ENCODE assay signal across 8 cellular contexts in the genomic region with DNA sequence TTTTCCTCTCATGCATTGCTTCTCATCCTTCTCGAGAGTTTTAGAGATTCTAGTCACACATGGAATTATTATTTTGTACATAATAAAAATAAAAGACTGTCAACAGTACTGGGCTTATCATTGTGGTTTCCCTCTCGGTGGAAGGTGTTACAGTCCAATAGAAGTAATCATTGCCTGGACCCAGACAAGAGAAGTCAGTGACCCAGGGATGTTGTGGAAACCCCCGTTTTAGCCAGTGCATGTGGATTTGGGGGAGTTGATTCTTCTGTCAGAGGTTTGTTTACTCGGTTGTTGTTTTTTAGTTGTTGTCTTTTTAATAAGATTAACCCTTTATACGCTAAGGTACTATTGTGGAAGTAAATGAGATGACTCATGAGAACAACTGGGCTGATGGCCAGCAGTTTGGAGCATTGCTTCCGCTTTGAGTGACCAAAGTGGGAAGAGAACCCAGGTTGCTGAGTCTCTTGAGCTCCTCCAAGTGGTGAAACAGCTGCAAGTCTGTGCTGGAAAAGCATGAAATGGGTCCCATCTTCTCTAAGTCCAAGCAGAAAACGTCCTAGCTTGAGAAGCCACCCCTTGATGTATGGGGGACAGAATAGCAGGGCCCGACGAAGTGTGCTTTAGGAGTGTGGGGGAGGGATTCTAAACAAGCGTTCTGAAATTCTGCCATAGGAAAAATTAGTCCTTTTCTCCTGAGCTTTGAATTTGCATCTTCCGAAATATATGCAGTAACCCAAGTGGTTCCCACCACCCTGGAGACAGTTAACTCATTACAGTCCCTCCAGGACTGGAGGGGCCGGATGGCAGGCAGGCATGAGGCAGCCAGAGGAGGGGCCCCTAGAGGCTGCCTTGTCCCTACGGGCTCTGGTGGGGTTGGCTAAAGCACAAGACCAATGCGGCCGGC.
DNase-seq lines count a peak whose midpoint lies in the region; ATAC-seq and TF ChIP-seq lines count a peak whose summit lies in the region.

No MANE protein-coding gene starts in this region.

- no peaks in the 10 kb centered on the region for H3K9me2 ChIP-seq in PC-3 (replicated peaks; ENCODE audit: low read length)

- no peak overlapping the region for H3K4me3 Mint-ChIP-seq in H9
- no peak overlapping the region for H3K4me3 Mint-ChIP-seq in osteocyte (ENCODE audit: unreplicated experiment)
- no peak overlapping the region for H3K4me3 Mint-ChIP-seq in activated T-cell treated with anti-CD3 and anti-CD28 coated beads, Interleukin-2, amount 50 U/mL, for 72 hours

- no TSS peak for BruUV-seq in PC-3 (replicated peaks; lab: Mats Ljungman, UMichigan)

- H4K5ac ChIP-seq in H9 (ENCODE audit: insufficient read length, low read depth, low read length): no peak overlapping the region

- CTCF ChIA-PET in PC-3 (lab: Charles Lee): interaction anchor here (0.5 to 1.2 kb wide), 2 partner anchors 65 to 709 kb away, joined by 3 to 11 read pairs; no protein-coding TSS in a partner anchor

- no peak overlapping the region for H2BK20ac ChIP-seq in H9 (ENCODE audit: low read depth, low read length, poor library complexity, severe bottlenecking)

- H3K27ac ChIP-seq in H9 (ENCODE audit: insufficient read length, low read depth, low read length): no peak overlapping the region
- H3K27ac ChIP-seq in PC-3 (ENCODE audit: low read length): no peak overlapping the region

- DNase-seq in AG20443 (ENCODE audit: low spot score) (peak; percentile 54), H9 (peak; percentile 44), PC-3 (peak; percentile 94), osteocyte (ENCODE audit: extremely low spot score, unreplicated experiment) (no peak)
- DNase-seq in activated T-cell treated with anti-CD3 and anti-CD28 coated beads, Interleukin-2, amount 50 U/mL, for 72 hours: no peak
- DNase-seq in activated CD4-positive, alpha-beta T cell treated with anti-CD3 and anti-CD28 coated beads for 48 hours: no peak

- H3K79me2 ChIP-seq in H9 (ENCODE audit: insufficient read depth, low read length) (no peaks in the 10 kb centered on the region), PC-3 (ENCODE audit: low read length) (no peaks in the 10 kb centered on the region)

- no peak overlapping the region for H2BK5ac ChIP-seq in H9 (ENCODE audit: insufficient read length, low read length)

- H3K27me3 ChIP-seq in H9 (ENCODE audit: insufficient read depth, low read length): no peaks in the 10 kb centered on the region; the same call in 1 of the 2 replicates
- peaks cover 23% of the 10 kb centered on the region for H3K27me3 ChIP-seq in PC-3 (ENCODE audit: low read length)

- no peaks in the 10 kb centered on the region for H3K9me3 Mint-ChIP-seq in H9
- H3K9me3 Mint-ChIP-seq in osteocyte (ENCODE audit: unreplicated experiment): no peaks in the 10 kb centered on the region
- H3K9me3 Mint-ChIP-seq in activated T-cell treated with anti-CD3 and anti-CD28 coated beads, Interleukin-2, amount 50 U/mL, for 72 hours: no peaks in the 10 kb centered on the region

- no peak overlapping the region for H3K4ac ChIP-seq in H9 (ENCODE audit: low read depth, low read length)

- H3F3A ChIP-seq in PC-3 (ENCODE audit: low read length, unreplicated experiment): no peaks in the 10 kb centered on the region

- no peak overlapping the region for H3K4me3 ChIP-seq in PC-3 (ENCODE audit: low read length)

- ATAC-seq in PC-3: peak; percentile 63
- peak; percentile 73 for ATAC-seq in esophagus mucosa
- ATAC-seq in GM19351 (IDR thresholded peaks at IDR 0.05; ENCODE audit: unreplicated experiment): no peak
- ATAC-seq in activated T-cell treated with anti-CD3 and anti-CD28 coated beads, Interleukin-2, amount 50 U/mL, for 72 hours (replicated peaks in 1 of 2): no peak

- H3K36me3 ChIP-seq in PC-3 (ENCODE audit: low read depth, low read length): no peaks in the 10 kb centered on the region

- H2BK120ac ChIP-seq in H9 (ENCODE audit: low read depth, low read length, poor library complexity, severe bottlenecking): no peak overlapping the region

- H3T11ph ChIP-seq in H9 (ENCODE audit: low read length): no peak overlapping the region

- no CpG with 5 or more reads among the region's 15 CpGs for WGBS in H9 (ENCODE audit: extremely low coverage, insufficient read length, low lambda C conversion rate)

- H3K4me1 Mint-ChIP-seq in H9 (peaks cover 34 to 40% of the 10 kb centered on the region in 2 experiments), osteocyte (ENCODE audit: unreplicated experiment) (no peaks in the 10 kb centered on the region)
- H3K4me1 Mint-ChIP-seq in activated T-cell treated with anti-CD3 and anti-CD28 coated beads, Interleukin-2, amount 50 U/mL, for 72 hours (ENCODE audit: low read depth): peaks cover 5% of the 10 kb centered on the region

- intact Hi-C loops in PC-3 (cut with micrococcal nuclease): loop anchor here (1.0 kb wide), 2 partner anchors 56 to 65 kb away; no protein-coding TSS in a partner anchor

- H4K20me1 ChIP-seq in H9 (ENCODE audit: control insufficient read depth, insufficient read depth, insufficient read length) (no peaks in the 10 kb centered on the region), PC-3 (ENCODE audit: low read length) (no peaks in the 10 kb centered on the region)

- no peak overlapping the region for H3K23ac ChIP-seq in H9 (ENCODE audit: insufficient read length, low read depth, low read length)

- no peak overlapping the region for H2AFZ ChIP-seq in H9 (ENCODE audit: low read length)
- H2AFZ ChIP-seq in PC-3 (ENCODE audit: low read length): no peak overlapping the region

- no peak overlapping the region for H3K27ac Mint-ChIP-seq in H9
- H3K27ac Mint-ChIP-seq in osteocyte (ENCODE audit: unreplicated experiment): no peak overlapping the region
- no peak overlapping the region for H3K27ac Mint-ChIP-seq in activated T-cell treated with anti-CD3 and anti-CD28 coated beads, Interleukin-2, amount 50 U/mL, for 72 hours

- H3K36me3 Mint-ChIP-seq in H9 (ENCODE audit: insufficient read depth in 1 of 3, low read depth in 3 of 3) (no peaks in the 10 kb centered on the region), osteocyte (ENCODE audit: unreplicated experiment) (no peaks in the 10 kb centered on the region)
- H3K36me3 Mint-ChIP-seq in activated T-cell treated with anti-CD3 and anti-CD28 coated beads, Interleukin-2, amount 50 U/mL, for 72 hours (ENCODE audit: insufficient read depth in 2 of 2): no peaks in the 10 kb centered on the region

- no peak overlapping the region for H3K9ac ChIP-seq in H9 (ENCODE audit: extremely low read depth, insufficient read length, low read length)
- no peak overlapping the region for H3K9ac ChIP-seq in PC-3 (ENCODE audit: low read length)

- no peak overlapping the region for H2BK12ac ChIP-seq in H9 (ENCODE audit: insufficient read length, low read depth, low read length)

- no peak overlapping the region for H2AK5ac ChIP-seq in H9 (ENCODE audit: insufficient read length, low read length)

- no peaks in the 10 kb centered on the region for H3K79me1 ChIP-seq in H9 (ENCODE audit: insufficient read depth, low read depth, low read length, poor library complexity, severe bottlenecking)

- H3K9me3 ChIP-seq in H9 (ENCODE audit: control insufficient read depth, low read depth, low read length): no peaks in the 10 kb centered on the region
- no peaks in the 10 kb centered on the region for H3K9me3 ChIP-seq in PC-3 (ENCODE audit: low read length)

- TF ChIP-seq CTCF in H9 (conservative IDR thresholded peaks at IDR 0.05) (peak; percentile 65), PC-3 (conservative IDR thresholded peaks at IDR 0.05; ENCODE audit: low read depth, low read length) (peak; percentile 83), osteocyte (IDR thresholded peaks at IDR 0.05) (peak; percentile 49)

- no peak overlapping the region for H3K18ac ChIP-seq in H9 (ENCODE audit: insufficient read length, low read depth, low read length)

- peaks cover 65% of the 10 kb centered on the region for H3K27me3 Mint-ChIP-seq in H9 (ENCODE audit: low read depth)
- peaks cover 22% of the 10 kb centered on the region for H3K27me3 Mint-ChIP-seq in osteocyte (ENCODE audit: unreplicated experiment)
- peaks cover 17% of the 10 kb centered on the region for H3K27me3 Mint-ChIP-seq in activated T-cell treated with anti-CD3 and anti-CD28 coated beads, Interleukin-2, amount 50 U/mL, for 72 hours (ENCODE audit: low read depth)

- H2BK15ac ChIP-seq in H9 (ENCODE audit: low read depth, low read length): no peak overlapping the region

- H3K4me2 ChIP-seq in H9 (ENCODE audit: insufficient read depth, insufficient read length, low read length): no peak overlapping the region
- H3K4me2 ChIP-seq in PC-3 (ENCODE audit: low read length): 0 out of 2 replicates have a peak overlapping the region, but pooled peaks have one; percentile 37

- no peaks in the 10 kb centered on the region for H3K23me2 ChIP-seq in H9 (ENCODE audit: insufficient read length, low read depth, low read length, poor library complexity, severe bottlenecking)

- no peak overlapping the region for H4K8ac ChIP-seq in H9 (replicated peaks; ENCODE audit: insufficient read length, low read depth, low read length)

- H3K14ac ChIP-seq in H9 (ENCODE audit: insufficient read depth, low read length): no peak overlapping the region

- H3K56ac ChIP-seq in H9 (ENCODE audit: insufficient read length, low read depth, low read length): no peak overlapping the region

- no peak overlapping the region for H4K91ac ChIP-seq in H9 (ENCODE audit: insufficient read length, low read depth, low read length)

- peaks cover 2% of the 10 kb centered on the region; the same call in 1 of the 2 replicates for H3K4me1 ChIP-seq in H9 (ENCODE audit: insufficient read depth, low read length)
- peaks cover 11% of the 10 kb centered on the region for H3K4me1 ChIP-seq in PC-3 (ENCODE audit: insufficient read depth, low read length)

- POLR2A ChIA-PET in PC-3 (lab: Charles Lee; ENCODE audit: unreplicated experiment): no interaction called here

Comparison
In these comparisons a context has a peak if more than half of its experiments do, and no peak if none do; other contexts are left out.
1. DNase-seq: peak in AG20443 (single experiment), H9 (single experiment) and PC-3 (single experiment); none in osteocyte (single experiment), activated T-cell treated with anti-CD3 and anti-CD28 coated beads, Interleukin-2, amount 50 U/mL, for 72 hours (0 of 2) and activated CD4-positive, alpha-beta T cell treated with anti-CD3 and anti-CD28 coated beads for 48 hours (single experiment).
2. ATAC-seq: peak in PC-3 (single experiment) and esophagus mucosa (single experiment); none in GM19351 (single experiment) and activated T-cell treated with anti-CD3 and anti-CD28 coated beads, Interleukin-2, amount 50 U/mL, for 72 hours (0 of 2).
3. Peak in every context shown above with its lines, with median percentiles within 50 percentile points of each other: CTCF ChIP-seq.